10 cellular contexts compared by ENCODE assay signal in the genomic region with DNA sequence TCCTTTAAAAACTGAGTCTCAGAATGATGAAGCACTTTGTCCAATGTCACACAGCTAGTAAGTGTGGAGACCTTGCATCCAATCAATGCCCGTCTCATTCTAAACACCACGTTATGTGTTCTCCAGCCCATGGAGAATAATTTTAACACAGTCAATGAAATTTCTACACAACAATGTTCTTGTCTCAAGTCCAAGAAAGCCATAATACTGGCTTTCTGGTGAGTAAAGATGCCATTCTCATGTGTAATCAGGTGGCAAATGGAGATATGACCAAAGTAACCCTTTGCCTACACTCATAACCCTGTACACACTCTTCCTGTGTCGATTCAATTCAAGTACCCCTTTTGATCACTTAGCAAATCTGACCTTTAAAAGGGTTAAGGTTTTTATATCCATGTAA. TPM values are rescaled to one million over a fixed set of nuclear protein-coding genes. Genes with fewer than 3 reads are reported as not detected.
DNase-seq lines count a peak whose midpoint lies in the region; ATAC-seq and TF ChIP-seq lines count a peak whose summit lies in the region.
"Not testable (repeated sequence)": the region's sequence is repeated elsewhere in the genome, so short reads cannot be mapped to it uniquely, and the experiment has no call there.
"Had no signal": no experiment of that assay in that cellular context is flagged by ENCODE, and none has a peak within 500 bp of the region (broad histone marks: within the 10 kb centered on the region; RNA-seq: fewer than 3 reads in every experiment).

No MANE protein-coding gene starts in this region.

- not testable (repeated sequence) for H3K9me3 ChIP-seq in PC-3 (ENCODE audit: low read length); mammary epithelial cell (replicated peaks; ENCODE audit: insufficient read depth, low read length)

- not testable (repeated sequence) for H3K9me2 ChIP-seq in PC-3 (replicated peaks; ENCODE audit: low read length)

- not testable (repeated sequence) for H3K27ac ChIP-seq in PC-3 (ENCODE audit: low read length)
- peak overlapping the region; percentile 35 for H3K27ac ChIP-seq in mammary epithelial cell (ENCODE audit: insufficient read depth, low read depth, low read length)

- H4K20me1 ChIP-seq in PC-3 (ENCODE audit: low read length); mammary epithelial cell (ENCODE audit: insufficient read depth, low read length): not testable (repeated sequence)

- not testable (repeated sequence) for TF ChIP-seq CTCF in PC-3 (conservative IDR thresholded peaks at IDR 0.05; ENCODE audit: low read depth, low read length); mammary epithelial cell (conservative IDR thresholded peaks at IDR 0.05 in 1 of 2, IDR thresholded peaks at IDR 0.05 in 1 of 2; ENCODE audit: extremely low read depth in 1 of 2, insufficient read depth in 1 of 2, low read depth in 1 of 2, low read length in 2 of 2)

- dilution Hi-C loops in mammary epithelial cell (cut with HindIII; ENCODE audit: low sequenced_read_pairs): not testable (repeated sequence)

- CTCF ChIA-PET in PC-3 (lab: Charles Lee); mammary epithelial cell (lab: Charles Lee; ENCODE audit: low non-redundant PET): not testable (repeated sequence)

- not testable (repeated sequence) for H3K4me1 ChIP-seq in PC-3 (ENCODE audit: insufficient read depth, low read length); mammary epithelial cell (ENCODE audit: insufficient read depth, low read length)

- BruUV-seq in PC-3 (replicated peaks; lab: Mats Ljungman, UMichigan); mammary epithelial cell (replicated peaks; lab: Mats Ljungman, UMichigan): not testable (repeated sequence)

- intact Hi-C loops in PC-3 (cut with micrococcal nuclease); mammary epithelial cell (cut with micrococcal nuclease): not testable (repeated sequence)

- not testable (repeated sequence) for H3K36me3 ChIP-seq in PC-3 (ENCODE audit: low read depth, low read length); mammary epithelial cell (ENCODE audit: insufficient read depth, low read length)

- H3K79me2 ChIP-seq in PC-3 (ENCODE audit: low read length); mammary epithelial cell (ENCODE audit: insufficient read depth, low read length): not testable (repeated sequence)

- not testable (repeated sequence) for H3F3A ChIP-seq in PC-3 (ENCODE audit: low read length, unreplicated experiment)

- in situ Hi-C loops in mammary epithelial cell (cut with MboI; ENCODE audit: low sequenced_read_pairs in 2 of 2): not testable (repeated sequence)

- DNase-seq in A172 (ENCODE audit: low spot score) (peak; percentile 64), EL (peak; percentile 14), HT-29 (ENCODE audit: low spot score) (peak; percentile 16), PC-3 (peak; percentile 49), SW480 (ENCODE audit: low spot score) (peak; percentile 20), mammary epithelial cell (peak; percentile 69), fibroblast of gingiva (ENCODE audit: low read depth) (peak; percentile 31), kidney glomerular epithelial cell (lab: John Stamatoyannopoulos, UW) (peak; percentile 12)

- not testable (repeated sequence) for ATAC-seq in PC-3

- H3K27me3 ChIP-seq in PC-3 (ENCODE audit: low read length); mammary epithelial cell (ENCODE audit: insufficient read depth, low read length): not testable (repeated sequence)

- POLR2A ChIA-PET in PC-3 (lab: Charles Lee; ENCODE audit: unreplicated experiment): not testable (repeated sequence)

- not testable (repeated sequence) for H3K9ac ChIP-seq in PC-3 (ENCODE audit: low read length); mammary epithelial cell (ENCODE audit: insufficient read depth, low read length)

- 0% methylated on average over 1 of the region's 3 CpGs for WGBS in mammary epithelial cell (ENCODE audit: low coverage, missing lambda C conversion rate)

- not testable (repeated sequence) for H2AFZ ChIP-seq in PC-3 (ENCODE audit: low read length); mammary epithelial cell (ENCODE audit: low read depth, low read length)

- H3K4me2 ChIP-seq in PC-3 (ENCODE audit: low read length); mammary epithelial cell (ENCODE audit: insufficient read depth, low read depth, low read length): not testable (repeated sequence)

- H3K4me3 ChIP-seq in PC-3 (ENCODE audit: low read length); mammary epithelial cell (replicated peaks in 1 of 3; ENCODE audit: insufficient read depth in 1 of 3, low read depth in 2 of 3, low read length in 3 of 3): not testable (repeated sequence)

RNA-seq across cellular contexts. Expression of gene NPIPA5, which starts 4.7 kb away (rescaled TPM):
- total RNA-seq in A172 (2014; rRNA removed; shearing (Covaris generic)): not detected in 2 replicates
- 0.29 TPM in 1 of 2 replicates, not detected in the other for total RNA-seq in HT-29 (2014; rRNA removed; shearing (Covaris generic))
- 0.35 and 4.7 TPM in 2 replicates for total RNA-seq in PC-3 (2014; rRNA removed)
- 1 to 10 TPM; 1.5 to 8.0 TPM for total RNA-seq in mammary epithelial cell
- polyA plus RNA-seq in mammary epithelial cell: 0.42 TPM
- polyA minus RNA-seq in mammary epithelial cell: not detected

RNA-seq across cellular contexts. Expression of gene MPV17L, which starts 12.7 kb away (rescaled TPM):
- 0.02 TPM in 1 of 2 replicates, not detected in the other for total RNA-seq in A172 (2014; rRNA removed; shearing (Covaris generic))
- total RNA-seq in HT-29 (2014; rRNA removed; shearing (Covaris generic)): not detected in 2 replicates
- total RNA-seq in PC-3 (2014; rRNA removed) (4.5 and 6.0 TPM in 2 replicates), mammary epithelial cell (1 to 10 TPM in 1 of 2 donors, under 1 TPM in 1; 0.24 to 7.8 TPM)
- polyA plus RNA-seq in mammary epithelial cell: 1.7 TPM
- polyA minus RNA-seq in mammary epithelial cell: 0.05 TPM
- total RNA-seq: CD4-positive, alpha-beta T cell had no signal

RNA-seq across cellular contexts. Expression of gene BMERB1, which starts 51.6 kb away (rescaled TPM):
- 12.9 and 17.4 TPM in 2 replicates for total RNA-seq in A172 (2014; rRNA removed; shearing (Covaris generic))
- 0.61 and 1.1 TPM in 2 replicates for total RNA-seq in HT-29 (2014; rRNA removed; shearing (Covaris generic))
- total RNA-seq in PC-3 (2014; rRNA removed): 3.8 and 7.1 TPM in 2 replicates
- total RNA-seq in mammary epithelial cell: 10 to 100 TPM; 15.7 to 18.5 TPM
- 9.4 TPM for polyA plus RNA-seq in mammary epithelial cell
- 0.67 TPM for polyA minus RNA-seq in mammary epithelial cell
- total RNA-seq: Caco-2 had no signal

Comparison
In these comparisons a context has a peak if more than half of its experiments do, and no peak if none do; other contexts are left out.
1. DNase-seq: peak in every context shown above with its lines; median percentile 69 in mammary epithelial cell; 64 in A172; 49 in PC-3; 31 in fibroblast of gingiva; 20 in SW480; 16 in HT-29; 14 in EL; 12 in kidney glomerular epithelial cell.